In the genomic region with DNA sequence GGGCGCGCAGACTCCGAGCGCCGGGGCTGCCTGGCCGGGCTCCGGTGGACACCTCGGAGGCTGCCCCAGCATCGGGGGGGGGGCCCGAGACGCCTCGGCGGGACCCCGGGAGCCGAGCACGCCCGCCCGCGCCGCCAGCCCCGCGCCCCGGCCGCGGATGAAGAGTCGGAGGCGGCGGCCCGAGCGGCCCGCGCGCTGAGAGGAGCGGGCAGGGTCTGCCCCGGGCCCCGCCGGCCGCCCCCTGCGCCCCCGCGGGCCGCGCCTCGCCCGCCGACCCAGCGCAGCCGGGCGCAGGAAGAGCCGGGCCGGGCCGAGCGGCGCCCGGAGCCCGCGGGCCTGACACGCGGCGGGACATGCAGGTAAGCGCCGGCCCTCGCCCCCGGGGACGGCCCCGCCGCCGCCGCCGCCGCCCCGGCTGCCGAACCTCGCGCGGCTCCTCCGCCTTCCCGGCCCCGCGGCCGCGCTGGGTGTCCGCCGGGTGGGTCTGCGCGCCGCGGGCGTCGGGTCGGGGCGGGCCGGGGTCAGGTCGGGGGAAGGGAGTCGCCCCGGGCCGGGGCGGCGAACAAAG, we compare ENCODE assay signal across 9 cellular contexts.
DNase-seq lines count a peak whose midpoint lies in the region; ATAC-seq and TF ChIP-seq lines count a peak whose summit lies in the region.
"Had no signal": no experiment of that assay in that cellular context is flagged by ENCODE, and none has a peak within 500 bp of the region (broad histone marks: within the 10 kb centered on the region; RNA-seq: fewer than 3 reads in every experiment).

No MANE protein-coding gene starts in this region.

- H3K27me3 ChIP-seq in effector memory CD4-positive, alpha-beta T cell (replicated peaks; ENCODE audit: control insufficient read depth, insufficient read depth, low read length, poor library complexity, severe bottlenecking) = peaks cover 27% of the 10 kb centered on the region
- H3K27me3 ChIP-seq in mucosa of rectum (ENCODE audit: control insufficient read depth in 2 of 2, insufficient read depth in 2 of 2, low read length in 2 of 2) = peaks cover 29 to 33% of the 10 kb centered on the region in 2 donors

- no peak for ATAC-seq in HG02938 (IDR thresholded peaks at IDR 0.05; ENCODE audit: unreplicated experiment)

- peaks cover 0 to 4% of the 10 kb centered on the region in 2 experiments; a peak in 1 of 3 replicates for H3K36me3 ChIP-seq in HEK293 (ENCODE audit: control insufficient read depth in 2 of 2, insufficient read depth in 1 of 2, low read length in 2 of 2)
- no peaks in the 10 kb centered on the region for H3K36me3 ChIP-seq in effector memory CD4-positive, alpha-beta T cell (ENCODE audit: control insufficient read depth, insufficient read depth, low read length)
- H3K36me3 ChIP-seq in mucosa of rectum (ENCODE audit: control insufficient read depth in 2 of 2, insufficient read depth in 2 of 2, low read length in 2 of 2) = no peaks in the 10 kb centered on the region

- POLR2A ChIA-PET in AG04449 (lab: Yijun Ruan, JAX) = interaction anchor here (1.0 kb wide), 1 partner anchor 55 kb away, joined by 3 read pairs; no protein-coding TSS in a partner anchor
- POLR2A ChIA-PET in HEK293 (lab: Yijun Ruan, JAX) = interaction anchor here (1.1 kb wide), 1 partner anchor 62 kb away, joined by 5 read pairs; no protein-coding TSS in a partner anchor

- CTCF ChIA-PET in AG04449 (lab: Yijun Ruan, JAX) = no interaction called here
- CTCF ChIA-PET in HEK293 (lab: Yijun Ruan, JAX) = interaction anchor here (1.1 kb wide), 1 partner anchor 14 kb away, joined by 3 read pairs; no protein-coding TSS in a partner anchor

- H3K4me3 ChIP-seq in AG04449 (ENCODE audit: low read depth, low read length) (peak overlapping the region; percentile 67), HEK293 (ENCODE audit: low read depth, low read length) (peak overlapping the region; percentile 56), mucosa of rectum (ENCODE audit: low read length in 2 of 2) (peak overlapping the region; percentile 43 to 58)
- H3K4me3 ChIP-seq in effector memory CD4-positive, alpha-beta T cell (ENCODE audit: insufficient read depth, low read depth, low read length, poor library complexity, severe bottlenecking) = peak overlapping the region; percentile 48

- H3K4me1 ChIP-seq in HEK293 (ENCODE audit: control insufficient read depth, insufficient read depth, low read length) (peaks cover 14% of the 10 kb centered on the region), mucosa of rectum (ENCODE audit: control insufficient read depth in 2 of 2, insufficient read depth in 2 of 2, low read length in 2 of 2) (peaks cover 2 to 4% of the 10 kb centered on the region in 2 donors)
- H3K4me1 ChIP-seq in effector memory CD4-positive, alpha-beta T cell (ENCODE audit: control insufficient read depth, insufficient read depth, low read length, poor library complexity, severe bottlenecking) = peaks cover 38% of the 10 kb centered on the region

- TF ChIP-seq CTCF in AG04449 (IDR thresholded peaks at IDR 0.05; ENCODE audit: insufficient read depth, low read length, missing control alignments) (no peak), HEK293 (tag by site-specific recombination; IDR thresholded peaks at IDR 0.05) (no peak)

- H3K27ac ChIP-seq in HEK293 (ENCODE audit: extremely low read depth, low read depth, low read length) = peak overlapping the region; percentile 84; the same call in 1 of the 2 replicates
- no peak overlapping the region for H3K27ac ChIP-seq in effector memory CD4-positive, alpha-beta T cell (ENCODE audit: insufficient read depth, low read length, poor library complexity, severe bottlenecking)
- H3K27ac ChIP-seq in mucosa of rectum (ENCODE audit: low read depth in 2 of 2, low read length in 2 of 2) = no peak overlapping the region

- DNase-seq in AG04449 (ENCODE audit: low read depth, low spot score) = no peak
- no peak for DNase-seq in effector memory CD4-positive, alpha-beta T cell
- no peak for DNase-seq in SK-N-DZ (ENCODE audit: low spot score)
- DNase-seq in GDM1 (lab: John Stamatoyannopoulos, UW) = no peak
- DNase-seq in occipital lobe (lab: John Stamatoyannopoulos, UW) = no peak
- DNase-seq: activated naive CD4-positive, alpha-beta T cell treated with anti-CD3 and anti-CD28 coated beads, Interleukin-2, amount 10 ng/mL, durations not matched to agents 7 days and 5 days had no signal

- H3K9me3 ChIP-seq in HEK293 (ENCODE audit: control insufficient read depth, insufficient read depth, low read depth, low read length) = no peaks in the 10 kb centered on the region
- H3K9me3 ChIP-seq in effector memory CD4-positive, alpha-beta T cell (ENCODE audit: control insufficient read depth, low read length) = no peaks in the 10 kb centered on the region
- no peaks in the 10 kb centered on the region for H3K9me3 ChIP-seq in mucosa of rectum (ENCODE audit: control insufficient read depth in 2 of 2, low read length in 2 of 2)

- peak overlapping the region in 1 of 2 donors; percentile 45 for H3K9ac ChIP-seq in mucosa of rectum (ENCODE audit: low read depth in 1 of 2, low read length in 2 of 2)

TF ChIP-seq in HEK293, 187 proteins besides CTCF, POLR2A, EP300 and RAD21:
- TF ChIP-seq ZNF16 (tag by site-specific recombination; IDR thresholded peaks at IDR 0.05; ENCODE audit: low read depth) (no peak), ZNF324 (tag by site-specific recombination; IDR thresholded peaks at IDR 0.05) (no peak), ZBTB21 (tag by site-specific recombination; IDR thresholded peaks at IDR 0.05) (no peak), ZNF335 (tag by site-specific recombination; conservative IDR thresholded peaks at IDR 0.05) (no peak), ZBTB17 (tag by site-specific recombination; IDR thresholded peaks at IDR 0.05) (no peak), OVOL3 (tag by site-specific recombination; IDR thresholded peaks at IDR 0.05) (no peak), ZNF555 (tag by site-specific recombination; conservative IDR thresholded peaks at IDR 0.05) (no peak), ZNF266 (tag by site-specific recombination; IDR thresholded peaks at IDR 0.05; ENCODE audit: low read depth) (no peak), ZNF146 (tag by site-specific recombination; IDR thresholded peaks at IDR 0.05) (no peak), ZBTB20 (tag by site-specific recombination; IDR thresholded peaks at IDR 0.05) (no peak), TRIM28 (IDR thresholded peaks at IDR 0.05; ENCODE audit: borderline replicate concordance, low read length) (no peak), ZNF404 (tag by site-specific recombination; IDR thresholded peaks at IDR 0.05) (no peak), ZSCAN5A (tag by site-specific recombination; IDR thresholded peaks at IDR 0.05) (no peak)
